In the genomic region with DNA sequence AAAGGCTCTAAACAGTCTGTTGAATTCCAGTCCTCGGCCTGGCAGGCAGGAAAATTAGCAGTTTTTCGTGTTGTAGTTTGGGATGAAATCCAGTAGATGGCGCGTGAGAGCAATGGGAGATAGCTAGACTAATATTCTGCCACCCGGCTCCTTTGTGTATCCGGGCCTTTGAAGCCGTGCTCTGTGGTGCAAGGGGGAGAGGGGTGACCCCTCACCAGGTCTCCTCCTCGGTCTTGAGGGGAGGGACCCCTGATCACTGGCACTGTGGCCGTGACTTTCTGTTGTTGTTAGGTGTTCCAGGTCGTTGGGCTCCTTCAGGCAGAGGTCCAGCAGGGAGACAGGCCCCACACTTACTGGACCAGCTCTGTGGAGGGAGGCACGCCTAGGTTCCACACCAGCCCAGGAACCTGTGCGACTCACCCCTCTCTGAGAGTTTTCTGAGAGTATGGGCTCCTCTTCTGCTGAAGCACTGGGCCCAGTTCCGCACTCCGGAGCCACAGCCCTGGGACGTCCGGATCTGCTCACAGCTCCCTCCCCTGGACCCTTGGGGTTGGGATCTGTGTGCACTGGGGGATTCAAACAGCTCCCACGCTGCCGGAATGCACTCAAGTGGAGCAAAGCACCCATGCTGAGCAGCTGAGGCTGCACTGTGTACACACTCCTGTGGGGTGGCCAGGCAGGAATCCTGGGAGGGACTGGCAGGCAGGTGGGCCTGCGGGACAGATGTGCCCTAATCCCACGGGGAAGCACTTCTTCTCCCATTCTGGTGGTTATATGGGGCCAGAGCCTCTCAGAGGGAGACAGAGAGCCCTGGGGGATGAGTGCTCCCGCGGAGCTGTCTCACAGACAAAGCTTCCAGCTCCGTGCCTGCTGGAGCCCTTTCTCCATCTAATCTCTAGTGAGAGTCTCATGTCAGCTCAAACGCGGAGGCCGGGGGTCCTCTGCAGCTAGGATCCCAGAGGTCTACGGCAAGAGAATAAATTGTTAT, we compare ENCODE assay signal across 1 cellular context.
A peak's percentile ranks its signal among the peaks of the same experiment; 100 is the strongest.
TF ChIP-seq lines count a peak whose summit lies in the region.

No MANE protein-coding gene starts in this region.

TF ChIP-seq in H1, 55 proteins besides CTCF, POLR2A, EP300 and RAD21:
- TF ChIP-seq SIX5 (IDR thresholded peaks at IDR 0.05; ENCODE audit: low read depth, low read length) (no peak), TAF1 (IDR thresholded peaks at IDR 0.05; ENCODE audit: low read depth, low read length) (0 out of 2 replicates have a peak, but pooled peaks have one; percentile 32), TCF12 (IDR thresholded peaks at IDR 0.05; ENCODE audit: low read depth, low read length) (0 out of 2 replicates have a peak, but pooled peaks have one; percentile 62), ASH2L (IDR thresholded peaks at IDR 0.05; ENCODE audit: low read length) (peak; percentile 71), RBBP5 (IDR thresholded peaks at IDR 0.05; ENCODE audit: borderline replicate concordance, low read depth, low read length) (0 out of 2 replicates have a peak, but pooled peaks have one; percentile 9), MAX (IDR thresholded peaks at IDR 0.05) (0 out of 2 replicates have a peak, but pooled peaks have one; percentile 19), HDAC2 (IDR thresholded peaks at IDR 0.05; ENCODE audit: borderline replicate concordance in 1 of 2, low read depth in 2 of 2, low read length in 2 of 2) (0 out of 4 replicates have a peak, but pooled peaks of 1 of the 2 experiments have one; percentile 48), CBX5 (IDR thresholded peaks at IDR 0.05; ENCODE audit: low read depth, low read length) (no peak), PHF8 (conservative IDR thresholded peaks at IDR 0.05; ENCODE audit: low read depth, low read length) (peak; percentile 46; the same call in 1 of the 2 replicates)
